In genomic region chr20:64052987-64053840, GRCh38 we compare ENCODE assay signal across 1 cellular context.
TF ChIP-seq lines count a peak whose summit lies in the region.

No MANE protein-coding gene starts in this region.

TF ChIP-seq in HepG2, 621 proteins besides CTCF, POLR2A, EP300 and RAD21 (continued from another document and continues in another):
- TF ChIP-seq ZBED4 (CRISPR knock-in tag; IDR thresholded peaks at IDR 0.05; ENCODE audit: borderline replicate concordance) = peak; percentile 50; the same call in 1 of the 2 replicates
- peak; percentile 97; the same call in 1 of the 2 replicates for TF ChIP-seq ZNF224 (CRISPR knock-in tag; IDR thresholded peaks at IDR 0.05)
- TF ChIP-seq ZBTB34 (CRISPR knock-in tag; IDR thresholded peaks at IDR 0.05) = peak; percentile 75; the same call in 1 of the 2 replicates
- no peak for TF ChIP-seq ZNF282 (IDR thresholded peaks at IDR 0.05; ENCODE audit: partially characterized antibody)
- no peak for TF ChIP-seq CHD4 (IDR thresholded peaks at IDR 0.05; ENCODE audit: borderline replicate concordance, low read length)
- no peak for TF ChIP-seq PHF8 (CRISPR knock-in tag; IDR thresholded peaks at IDR 0.05)
- no peak for TF ChIP-seq ZNF382 (CRISPR knock-in tag; IDR thresholded peaks at IDR 0.05; ENCODE audit: borderline replicate concordance)
- TF ChIP-seq ZNF30 (CRISPR knock-in tag; IDR thresholded peaks at IDR 0.05) = 0 out of 2 replicates have a peak, but pooled peaks have one; percentile 38
- TF ChIP-seq ZNF670 (CRISPR knock-in tag; IDR thresholded peaks at IDR 0.05; ENCODE audit: borderline replicate concordance) = no peak
- no peak; the same call in 1 of the 2 replicates for TF ChIP-seq RFX5 (IDR thresholded peaks at IDR 0.05; ENCODE audit: low read depth, low read length)
- TF ChIP-seq PAF1 (CRISPR knock-in tag; IDR thresholded peaks at IDR 0.05) = no peak
- TF ChIP-seq MXD4 (CRISPR knock-in tag; IDR thresholded peaks at IDR 0.05) = peak; percentile 93
- TF ChIP-seq BHLHE40 (IDR thresholded peaks at IDR 0.05; ENCODE audit: low read length) = peak; percentile 34; the same call in 1 of the 2 replicates
- 0 out of 2 replicates have a peak, but pooled peaks have one; percentile 23 for TF ChIP-seq E2F2 (CRISPR knock-in tag; IDR thresholded peaks at IDR 0.05; ENCODE audit: borderline replicate concordance)
- TF ChIP-seq FOXK2 (IDR thresholded peaks at IDR 0.05) = no peak
- no peak for TF ChIP-seq ISX (CRISPR knock-in tag; conservative IDR thresholded peaks at IDR 0.05)
- no peak for TF ChIP-seq TAF15 (IDR thresholded peaks at IDR 0.05; ENCODE audit: low read depth, low read length, poor library complexity, severe bottlenecking)
- TF ChIP-seq NFATC3 (CRISPR knock-in tag; IDR thresholded peaks at IDR 0.05) = no peak
- TF ChIP-seq KDM1A (CRISPR knock-in tag; IDR thresholded peaks at IDR 0.05) = no peak
- peak; percentile 25; the same call in 1 of the 2 replicates for TF ChIP-seq SP2 (CRISPR knock-in tag; IDR thresholded peaks at IDR 0.05)
- no peak for TF ChIP-seq RERE (CRISPR knock-in tag; IDR thresholded peaks at IDR 0.05; ENCODE audit: low read depth)
- TF ChIP-seq HOXA3 (CRISPR knock-in tag; IDR thresholded peaks at IDR 0.05) = no peak
- TF ChIP-seq POGK (CRISPR knock-in tag; conservative IDR thresholded peaks at IDR 0.05) = peak; percentile 16; the same call in 1 of the 2 replicates
- peak; percentile 48; the same call in 1 of the 2 replicates for TF ChIP-seq NFE2L1 (CRISPR knock-in tag; IDR thresholded peaks at IDR 0.05; ENCODE audit: borderline replicate concordance)
- no peak for TF ChIP-seq U2AF2 (IDR thresholded peaks at IDR 0.05; ENCODE audit: low read depth, low read length)
- no peak for TF ChIP-seq DR1 (CRISPR knock-in tag; IDR thresholded peaks at IDR 0.05)
- peak; percentile 51; the same call in 1 of the 2 replicates for TF ChIP-seq FOSL2 (CRISPR knock-in tag; IDR thresholded peaks at IDR 0.05)
- no peak for TF ChIP-seq SRSF9 (IDR thresholded peaks at IDR 0.05; ENCODE audit: borderline replicate concordance, insufficient read depth, low read depth, low read length, poor library complexity, severe bottlenecking)
- TF ChIP-seq REXO4 (CRISPR knock-in tag; IDR thresholded peaks at IDR 0.05; ENCODE audit: borderline replicate concordance) = peak; percentile 83; the same call in 1 of the 2 replicates
- TF ChIP-seq HMGA1 (CRISPR knock-in tag; conservative IDR thresholded peaks at IDR 0.05) = no peak
- TF ChIP-seq ZNF10 (CRISPR knock-in tag; IDR thresholded peaks at IDR 0.05; ENCODE audit: borderline replicate concordance, low read depth) = no peak
- 0 out of 2 replicates have a peak, but pooled peaks have one; percentile 30 for TF ChIP-seq DMTF1 (CRISPR knock-in tag; IDR thresholded peaks at IDR 0.05)
